ENCODE assay signal across 8 cellular contexts in the genomic region with DNA sequence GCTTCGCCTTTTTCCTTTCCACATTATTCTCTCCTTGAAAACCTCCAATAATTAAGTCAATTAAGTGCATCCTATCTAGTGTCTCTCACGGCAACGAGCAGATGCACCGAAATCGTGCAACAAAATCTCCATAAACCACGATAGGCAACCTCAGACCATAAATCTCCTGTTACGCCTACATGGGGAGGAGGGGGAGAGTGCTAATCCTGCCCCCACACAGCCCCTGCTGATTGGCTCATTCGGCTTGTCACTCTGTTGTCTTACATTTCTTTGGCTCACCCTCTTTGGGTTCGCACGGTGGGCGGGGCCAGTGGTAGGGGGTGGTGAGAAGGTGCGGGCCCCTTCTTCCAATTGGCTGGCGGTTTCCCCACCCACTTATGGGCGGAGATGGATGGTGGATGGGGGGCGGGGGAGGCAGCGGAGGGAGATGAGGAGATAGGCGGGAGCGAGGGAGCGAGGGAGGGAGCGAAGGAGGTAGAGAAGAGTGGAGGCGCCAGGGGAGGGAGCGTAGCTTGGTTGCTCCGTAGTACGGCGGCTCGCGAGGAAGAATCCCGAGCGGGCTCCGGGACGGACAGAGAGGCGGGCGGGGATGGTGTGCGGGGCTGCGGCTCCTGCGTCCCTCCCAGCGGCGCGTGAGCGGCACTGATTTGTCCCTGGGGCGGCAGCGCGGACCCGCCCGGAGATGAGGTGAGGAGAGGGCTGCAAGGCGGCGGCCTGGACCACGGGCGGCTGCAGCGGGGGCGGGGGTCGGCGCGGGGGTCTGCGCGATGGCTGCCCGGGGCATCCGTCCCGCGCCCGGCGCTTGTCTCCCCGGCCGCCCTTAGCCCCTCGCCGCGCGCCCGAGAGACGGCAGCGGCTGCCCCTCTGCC. TPM values are rescaled to one million over a fixed set of nuclear protein-coding genes. Genes with fewer than 3 reads are reported as not detected.
A peak's percentile ranks its signal among the peaks of the same experiment; 100 is the strongest.
DNase-seq lines count a peak whose midpoint lies in the region; ATAC-seq and TF ChIP-seq lines count a peak whose summit lies in the region.

A gene (plus strand): TSS at position 475 of the 869 bp plus-strand sequence. CDS start 76,328 bp downstream, outside the sequence.

- H3K79me1 ChIP-seq in H9 (ENCODE audit: insufficient read depth, low read depth, low read length, poor library complexity, severe bottlenecking), result peaks cover 2% of the 10 kb centered on the region

- DNase-seq in EH (ENCODE audit: low read depth) (peak; percentile 100), H9 (peak; percentile 99), M059J (ENCODE audit: low read depth) (peak; percentile 100), activated gamma-delta T cell (lab: John Stamatoyannopoulos, UW) (peak; percentile 93), fibroblast of the aortic adventitia (ENCODE audit: low read depth) (peak; percentile 100)
- peak; percentile 100 for DNase-seq in stimulated activated naive CD8-positive, alpha-beta T cell treated with anti-CD3 and anti-CD28 coated beads, Interleukin-15, Interleukin-2, amounts not matched to agents 100 U/mL and 50 U/mL, for 24 hours

- H4K5ac ChIP-seq in H9 (ENCODE audit: insufficient read length, low read depth, low read length), result no peak within 1 kb of the TSS

- no peak within 1 kb of the TSS for H2BK20ac ChIP-seq in H9 (ENCODE audit: low read depth, low read length, poor library complexity, severe bottlenecking)

- H3K4me1 Mint-ChIP-seq in H9 (peaks cover 26 to 31% of the 10 kb centered on the region in 2 experiments), nephron (peaks cover 14% of the 10 kb centered on the region)

- H3K36me3 Mint-ChIP-seq in H9 (ENCODE audit: insufficient read depth in 1 of 3, low read depth in 3 of 3), result peaks cover 0 to 4% (median 2%) of the 10 kb centered on the region in 3 experiments; a peak in 3 of 7 replicates
- H3K36me3 Mint-ChIP-seq in nephron (ENCODE audit: low read depth), result peaks cover 11% of the 10 kb centered on the region

- H3K27ac Mint-ChIP-seq in H9 (peak within 1 kb of the TSS; percentile 98 to 99 (median 99)), nephron (peak within 1 kb of the TSS; percentile 92 to 97 (median 96))

- no peak within 1 kb of the TSS for H3T11ph ChIP-seq in H9 (ENCODE audit: low read length)

- peaks cover 30% of the 10 kb centered on the region; the same call in 1 of the 2 replicates for H3K79me2 ChIP-seq in H9 (ENCODE audit: insufficient read depth, low read length)

- H3K4me1 ChIP-seq in H9 (ENCODE audit: insufficient read depth, low read length), result 0 out of 2 replicates have a peak, but pooled peaks cover 4% of the 10 kb centered on the region

- H4K20me1 ChIP-seq in H9 (ENCODE audit: control insufficient read depth, insufficient read depth, insufficient read length), result no peaks in the 10 kb centered on the region

- no peaks in the 10 kb centered on the region for H3K27me3 ChIP-seq in H9 (ENCODE audit: insufficient read depth, low read length)

- H2BK120ac ChIP-seq in H9 (ENCODE audit: low read depth, low read length, poor library complexity, severe bottlenecking), result no peak within 1 kb of the TSS

- H3K9me3 ChIP-seq in H9 (ENCODE audit: control insufficient read depth, low read depth, low read length), result no peaks in the 10 kb centered on the region

- H4K91ac ChIP-seq in H9 (ENCODE audit: insufficient read length, low read depth, low read length), result no peak within 1 kb of the TSS

- H3K14ac ChIP-seq in H9 (ENCODE audit: insufficient read depth, low read length), result peak within 1 kb of the TSS; percentile 96

- ATAC-seq in stimulated activated naive CD8-positive, alpha-beta T cell treated with anti-CD3 and anti-CD28 coated beads, Interleukin-15, Interleukin-2, amounts not matched to agents 100 U/mL and 50 U/mL, for 24 hours, result peak; percentile 93

- H2AK5ac ChIP-seq in H9 (ENCODE audit: insufficient read length, low read length), result no peak within 1 kb of the TSS

- H2AFZ ChIP-seq in H9 (ENCODE audit: low read length), result peak within 1 kb of the TSS; percentile 68

- no peak within 1 kb of the TSS for H3K23ac ChIP-seq in H9 (ENCODE audit: insufficient read length, low read depth, low read length)

- peak; percentile 82 for TF ChIP-seq POLR2A in Raji (IDR thresholded peaks at IDR 0.05; ENCODE audit: insufficient read depth, low read depth, low read length)

- H3K4me2 ChIP-seq in H9 (ENCODE audit: insufficient read depth, insufficient read length, low read length), result peak within 1 kb of the TSS; percentile 95

- no peak within 1 kb of the TSS for H4K8ac ChIP-seq in H9 (replicated peaks; ENCODE audit: insufficient read length, low read depth, low read length)

- no peak within 1 kb of the TSS for H3K56ac ChIP-seq in H9 (ENCODE audit: insufficient read length, low read depth, low read length)

- H3K27me3 Mint-ChIP-seq in H9 (ENCODE audit: low read depth) (no peaks in the 10 kb centered on the region), nephron (ENCODE audit: low read depth) (no peaks in the 10 kb centered on the region)

- H2BK5ac ChIP-seq in H9 (ENCODE audit: insufficient read length, low read length), result peak within 1 kb of the TSS; percentile 42

- H3K9me3 Mint-ChIP-seq in H9, result peaks cover 0 to 2% of the 10 kb centered on the region in 2 experiments; a peak in 1 of 5 replicates
- H3K9me3 Mint-ChIP-seq in nephron, result no peaks in the 10 kb centered on the region

- H3K18ac ChIP-seq in H9 (ENCODE audit: insufficient read length, low read depth, low read length), result peak within 1 kb of the TSS; percentile 95

- H2BK15ac ChIP-seq in H9 (ENCODE audit: low read depth, low read length), result no peak within 1 kb of the TSS

- H2BK12ac ChIP-seq in H9 (ENCODE audit: insufficient read length, low read depth, low read length), result no peak within 1 kb of the TSS

- no peak for TF ChIP-seq CTCF in H9 (conservative IDR thresholded peaks at IDR 0.05)
- TF ChIP-seq CTCF in fibroblast of the aortic adventitia (IDR thresholded peaks at IDR 0.05; ENCODE audit: insufficient read depth, low read length), result no peak
- no peak for TF ChIP-seq CTCF in nephron (IDR thresholded peaks at IDR 0.05; ENCODE audit: unreplicated experiment in 3 of 3)

- peak within 1 kb of the TSS; percentile 85 for H3K4me3 ChIP-seq in fibroblast of the aortic adventitia (ENCODE audit: low read depth, low read length)

- H3K4me3 Mint-ChIP-seq in H9 (peak within 1 kb of the TSS; percentile 94 to 97), nephron (peak within 1 kb of the TSS; percentile 93 to 99 (median 99))

- H3K27ac ChIP-seq in H9 (ENCODE audit: insufficient read length, low read depth, low read length), result peak within 1 kb of the TSS; percentile 49

- H3K9ac ChIP-seq in H9 (ENCODE audit: extremely low read depth, insufficient read length, low read length), result peak within 1 kb of the TSS; percentile 90

- WGBS in H9 (ENCODE audit: extremely low coverage, insufficient read length, low lambda C conversion rate), result no CpG with 5 or more reads among the region's 71 CpGs

- no peak within 1 kb of the TSS for H3K4ac ChIP-seq in H9 (ENCODE audit: low read depth, low read length)

- H3K23me2 ChIP-seq in H9 (ENCODE audit: insufficient read length, low read depth, low read length, poor library complexity, severe bottlenecking), result peaks cover 11% of the 10 kb centered on the region

RNA-seq across cellular contexts. Expression of the gene that starts here (rescaled TPM):
- total RNA-seq in H9 (2021) (90.7 and 94.2 TPM in 2 replicates), fibroblast of the aortic adventitia (ENCODE audit: low replicate concordance) (35.0 and 46.5 TPM in 2 replicates)
- total RNA-seq in M059J (2014; rRNA removed; shearing (Covaris generic)), result 25.2 and 29.8 TPM in 2 replicates

Comparison
In these comparisons a context has a peak if more than half of its experiments do, and no peak if none do; other contexts are left out.
1. Peak in every context shown above with its lines: DNase-seq, ATAC-seq, H3K4me3 ChIP-seq and H3K27ac ChIP-seq.